Comparison of ENCODE assay signal across 8 cellular contexts in genomic region chr15:75023194-75024101, GRCh38. TPM values are rescaled to one million over a fixed set of nuclear protein-coding genes. Genes with fewer than 3 reads are reported as not detected.
DNase-seq lines count a peak whose midpoint lies in the region; ATAC-seq lines count a peak whose summit lies in the region.

Gene PPCDC, plus strand, starts transcription at chr15:75023590. Its CDS starts 4,729 bp downstream, at chr15:75028319.

- no peaks in the 10 kb centered on the region for H3K9me3 ChIP-seq in BLaER1 treated with 17β-estradiol and CSF1 and Interleukin-3, amounts not matched to agents 10 nM and 100 nM (replicated peaks in 1 of 11)

- H3K4me2 ChIP-seq in BLaER1 treated with 17β-estradiol and CSF1 and Interleukin-3, amounts not matched to agents 10 nM and 100 nM, result peak within 1 kb of the TSS; percentile 73 to 98 (median 84)

- H3K9ac ChIP-seq in BLaER1 treated with 17β-estradiol and CSF1 and Interleukin-3, amounts not matched to agents 10 nM and 100 nM, result peak within 1 kb of the TSS; percentile 92 to 100 (median 96)

- DNase-seq in NCI-H748 treated with DMSO at 0.1 percent for 48 hours (lab: John Stamatoyannopoulos, UW) (peak; percentile 66), dedifferentiated amniotic fluid mesenchymal stem cell (ENCODE audit: extremely low spot score) (peak; percentile 97), left lobe of liver (ENCODE audit: low spot score) (peak; percentile 97)
- peak; percentile 86 to 92 for DNase-seq in activated CD4-positive, alpha-beta T cell treated with anti-CD3 and anti-CD28 coated beads, Interleukin-2, amount 50 U/mL, for 24 hours (ENCODE audit: low read depth in 1 of 2, low spot score in 1 of 2)
- peak; percentile 92 for DNase-seq in stimulated activated CD4-positive, alpha-beta T cell treated with anti-CD3 and anti-CD28 coated beads, Interleukin-2, amount 100 ng/mL, for 4 hours (ENCODE audit: low read depth)

- H3K27me3 ChIP-seq in BLaER1 treated with 17β-estradiol and CSF1 and Interleukin-3, amounts not matched to agents 10 nM and 100 nM, result no peaks in the 10 kb centered on the region

- ATAC-seq in GM19372 (IDR thresholded peaks at IDR 0.05; ENCODE audit: low read depth, unreplicated experiment), result peak; percentile 93
- peak; percentile 93 for ATAC-seq in HG03558 (IDR thresholded peaks at IDR 0.05; ENCODE audit: extremely low read depth, unreplicated experiment)
- ATAC-seq in left lobe of liver, result peak; percentile 98

- H3K4me1 ChIP-seq in BLaER1 treated with 17β-estradiol and CSF1 and Interleukin-3, amounts not matched to agents 10 nM and 100 nM, result peaks cover 63 to 82% (median 74%) of the 10 kb centered on the region in 10 experiments

- H3K27ac ChIP-seq in BLaER1 treated with 17β-estradiol and CSF1 and Interleukin-3, amounts not matched to agents 10 nM and 100 nM, result peak within 1 kb of the TSS; percentile 78 to 99 (median 97)

- H4K20me1 ChIP-seq in BLaER1 treated with 17β-estradiol and CSF1 and Interleukin-3, amounts not matched to agents 10 nM and 100 nM, result no peaks in the 10 kb centered on the region

- H3K36me3 ChIP-seq in BLaER1 treated with 17β-estradiol and CSF1 and Interleukin-3, amounts not matched to agents 10 nM and 100 nM, result peaks cover 0 to 14% (median 0%) of the 10 kb centered on the region in 11 experiments; a peak in 1 of 22 replicates

- peak within 1 kb of the TSS; percentile 71 to 97 (median 79) for H3K4me3 ChIP-seq in BLaER1 treated with 17β-estradiol and CSF1 and Interleukin-3, amounts not matched to agents 10 nM and 100 nM

RNA-seq across cellular contexts. Expression of gene PPCDC, which starts in this region (rescaled TPM):
- total RNA-seq in left lobe of liver, result 5.4 TPM

Comparison
In these comparisons a context has a peak if more than half of its experiments do, and no peak if none do; other contexts are left out.
1. Peak in every context shown above with its lines: DNase-seq, ATAC-seq, H3K4me3 ChIP-seq and H3K27ac ChIP-seq.